ENCODE assay signal across 15 cellular contexts in genomic region chr15:81529444-81529950, GRCh38.
DNase-seq lines count a peak whose midpoint lies in the region; ATAC-seq and TF ChIP-seq lines count a peak whose summit lies in the region.
"Had no signal": no experiment of that assay in that cellular context is flagged by ENCODE, and none has a peak within 500 bp of the region (broad histone marks: within the 10 kb centered on the region; RNA-seq: fewer than 3 reads in every experiment).

No MANE protein-coding gene starts in this region.

- DNase-seq in AG10803 (ENCODE audit: low read depth): peak; percentile 34
- peak; percentile 8 for DNase-seq in NCI-H69 (lab: John Stamatoyannopoulos, UW)
- peak; percentile 7 for DNase-seq in fibroblast of mammary gland (ENCODE audit: low read depth)
- no peak for DNase-seq in mesothelial cell of epicardium (ENCODE audit: low spot score in 2 of 2, unreplicated experiment in 2 of 2)
- no peak for DNase-seq in effector CD8-positive, alpha-beta T cell (lab: John Stamatoyannopoulos, UW)
- no peak for DNase-seq in sciatic nerve (ENCODE audit: low spot score)
- no peak for DNase-seq in SK-N-DZ (ENCODE audit: low spot score)
- DNase-seq: 8988T; CD4-positive, CD25-positive, alpha-beta regulatory T cell; DMS53; GF-D8; H9; IMR-90 had no signal

- peaks cover 6% of the 10 kb centered on the region for H3K9me3 Mint-ChIP-seq in mesothelial cell of epicardium
- H3K9me3 Mint-ChIP-seq: CD4-positive, CD25-positive, alpha-beta regulatory T cell; H9 had no signal

- H3K4me3 ChIP-seq in AG10803 (ENCODE audit: low read length): no peak overlapping the region
- no peak overlapping the region for H3K4me3 ChIP-seq in fibroblast of mammary gland (ENCODE audit: control insufficient read depth, low read depth, low read length)
- H3K4me3 ChIP-seq: BLaER1 treated with 17β-estradiol and CSF1 and Interleukin-3, amounts not matched to agents 10 nM and 100 nM had no signal

- ATAC-seq in HG03135 (IDR thresholded peaks at IDR 0.05; ENCODE audit: unreplicated experiment) (no peak), sciatic nerve (no peak)

- no peak overlapping the region for H3K4me3 Mint-ChIP-seq in mesothelial cell of epicardium
- H3K4me3 Mint-ChIP-seq: CD4-positive, CD25-positive, alpha-beta regulatory T cell had no signal

- peak overlapping the region; percentile 89 for H3K27ac Mint-ChIP-seq in mesothelial cell of epicardium
- H3K27ac Mint-ChIP-seq: CD4-positive, CD25-positive, alpha-beta regulatory T cell; H9 had no signal

- H3K36me3 Mint-ChIP-seq in mesothelial cell of epicardium: no peaks in the 10 kb centered on the region
- H3K36me3 Mint-ChIP-seq: CD4-positive, CD25-positive, alpha-beta regulatory T cell had no signal

- no peaks in the 10 kb centered on the region for H3K27me3 Mint-ChIP-seq in mesothelial cell of epicardium (ENCODE audit: low read depth)
- H3K27me3 Mint-ChIP-seq: CD4-positive, CD25-positive, alpha-beta regulatory T cell had no signal

- intact Hi-C loops in sciatic nerve (cut with DNase I): no loop called here

- peaks cover 42% of the 10 kb centered on the region for H3K4me1 Mint-ChIP-seq in mesothelial cell of epicardium
- H3K4me1 Mint-ChIP-seq: CD4-positive, CD25-positive, alpha-beta regulatory T cell had no signal

- TF ChIP-seq CTCF in AG10803 (conservative IDR thresholded peaks at IDR 0.05; ENCODE audit: low read length): no peak
- no peak for TF ChIP-seq CTCF in fibroblast of mammary gland (conservative IDR thresholded peaks at IDR 0.05; ENCODE audit: control insufficient read depth, insufficient read depth, low read depth, low read length)
- no peak for TF ChIP-seq CTCF in mesothelial cell of epicardium (IDR thresholded peaks at IDR 0.05; ENCODE audit: unreplicated experiment)

Comparison
In these comparisons a context has a peak if more than half of its experiments do, and no peak if none do; other contexts are left out.
1. DNase-seq: peak in AG10803 (single experiment), NCI-H69 (single experiment) and fibroblast of mammary gland (single experiment); none in mesothelial cell of epicardium (0 of 2), effector CD8-positive, alpha-beta T cell (single experiment), sciatic nerve (single experiment) and SK-N-DZ (single experiment).